In the genomic region with DNA sequence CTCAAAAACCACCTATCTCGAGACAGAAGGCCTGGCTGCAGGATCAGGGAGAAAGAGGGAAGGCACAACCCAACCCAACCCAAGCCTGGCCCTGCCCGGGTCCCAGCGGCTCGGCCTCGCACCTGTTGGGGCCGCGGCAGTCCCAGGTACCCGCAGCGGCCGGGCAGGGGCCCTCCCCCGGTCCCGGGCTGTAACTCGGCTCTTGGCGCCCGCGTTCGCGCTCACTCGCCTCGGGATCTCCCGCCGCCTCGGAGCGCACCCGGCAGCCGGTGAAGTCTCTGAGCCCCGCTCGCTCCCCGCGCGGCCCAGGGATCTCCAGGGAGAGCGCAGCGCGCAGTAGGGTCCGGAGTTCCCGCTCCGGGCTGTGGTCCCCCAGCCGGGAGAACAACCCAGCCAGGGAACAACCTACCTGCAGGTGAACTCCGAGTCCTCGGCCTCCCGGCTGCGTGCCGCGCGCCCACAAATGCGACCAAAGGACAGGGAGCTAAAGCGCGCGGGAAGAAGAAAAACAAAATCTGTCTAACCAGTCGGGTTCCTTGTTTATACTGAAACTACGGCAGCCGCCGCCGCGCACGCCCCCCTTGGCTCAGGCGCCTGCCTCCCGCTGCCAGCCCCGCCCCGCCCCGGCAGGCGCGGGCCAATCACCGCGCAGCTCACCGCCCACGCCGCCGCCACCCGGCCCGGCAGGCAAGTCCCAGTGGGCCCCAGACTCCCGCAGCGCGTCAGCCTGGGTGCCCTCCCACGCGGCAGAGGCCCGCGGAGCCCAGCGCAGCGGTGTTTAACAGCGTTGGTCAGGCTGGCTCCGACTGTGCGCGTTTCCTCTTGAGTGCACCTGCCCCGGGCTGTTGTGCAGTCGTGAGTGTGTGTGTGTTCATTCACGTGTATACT, we compare ENCODE assay signal across 8 cellular contexts. TPM values are rescaled to one million over a fixed set of nuclear protein-coding genes. Genes with fewer than 3 reads are reported as not detected.
DNase-seq lines count a peak whose midpoint lies in the region; ATAC-seq, FAIRE-seq and TF ChIP-seq lines count a peak whose summit lies in the region.

RASGEF1B (minus strand) TSS at position 547 of the 888 bp plus-strand sequence. CDS start 12,399 bp downstream, outside the sequence.

- H3K27ac ChIP-seq in A673 (ENCODE audit: low read depth, low read length, poor library complexity, severe bottlenecking) = peak within 1 kb of the TSS; percentile 71

- peak; percentile 95 for ATAC-seq in GM18907 (IDR thresholded peaks at IDR 0.05; ENCODE audit: unreplicated experiment)
- ATAC-seq in HG03135 (IDR thresholded peaks at IDR 0.05; ENCODE audit: unreplicated experiment) = peak; percentile 93

- BruUV-seq in A673 (replicated peaks; lab: Mats Ljungman, UMichigan) = no TSS peak

- CTCF ChIA-PET in A673 (lab: Charles Lee) = interaction anchor here (0.6 to 1.7 kb wide), 4 partner anchors 217 to 1269 kb away, joined by 3 to 9 read pairs (median 6); no protein-coding TSS in a partner anchor

- no peaks in the 10 kb centered on the region for H3K36me3 ChIP-seq in A673 (ENCODE audit: insufficient read depth, low read length, poor library complexity, severe bottlenecking)

- DNase-seq in A673 (ENCODE audit: low spot score) = peak; percentile 77
- peak; percentile 42 for DNase-seq in NCI-H2196 treated with DMSO at 0.1 percent for 48 hours (lab: John Stamatoyannopoulos, UW; ENCODE audit: unreplicated experiment)
- peak; percentile 83 to 86 (median 86) for DNase-seq in activated CD4-positive, CD25-positive, alpha-beta regulatory T cell (lab: John Stamatoyannopoulos, UW)
- peak; percentile 67 to 91 for DNase-seq in cardiac fibroblast (ENCODE audit: low read depth in 2 of 2)
- peak; percentile 91 for DNase-seq in stimulated activated CD4-positive, alpha-beta T cell treated with anti-CD3 and anti-CD28 coated beads, Interleukin-12 subunit alpha, Interleukin-12 subunit beta, amount 100 ng/mL, for 24 hours (ENCODE audit: low read depth in 2 of 2)

- POLR2A ChIA-PET in A673 (lab: Charles Lee; ENCODE audit: low non-redundant PET) = interaction anchor here (0.6 kb wide), 1 partner anchor 294 kb away, joined by 4 read pairs; no protein-coding TSS in a partner anchor

- H3K4me1 ChIP-seq in A673 (ENCODE audit: insufficient read depth, low read length, poor library complexity, severe bottlenecking) = peaks cover 13% of the 10 kb centered on the region

- FAIRE-seq in islet of Langerhans (lab: Jason Lieb, UNC) = peak; percentile 5

- no peaks in the 10 kb centered on the region for H3K9me3 ChIP-seq in A673 (ENCODE audit: low read depth, low read length, poor library complexity, severe bottlenecking)

- intact Hi-C loops in A673 (cut with micrococcal nuclease; ENCODE audit: unreplicated experiment) = no loop called here

- no peaks in the 10 kb centered on the region for H3K27me3 ChIP-seq in A673 (replicated peaks; ENCODE audit: insufficient read depth, low read depth, low read length, poor library complexity)

- H3K4me3 ChIP-seq in A673 (ENCODE audit: low read depth, low read length, poor library complexity, severe bottlenecking) = peak within 1 kb of the TSS; percentile 69
- peak within 1 kb of the TSS; percentile 62 to 77 for H3K4me3 ChIP-seq in cardiac fibroblast (replicated peaks in 1 of 2; ENCODE audit: low read depth in 2 of 2, low read length in 2 of 2)

- TF ChIP-seq CTCF in A673 (conservative IDR thresholded peaks at IDR 0.05; ENCODE audit: low read depth, low read length) (no peak), cardiac fibroblast (IDR thresholded peaks at IDR 0.05; ENCODE audit: low read depth, low read length) (no peak)

RNA-seq across cellular contexts. Expression of gene RASGEF1B, which starts in this region (rescaled TPM):
- total RNA-seq in A673 (2021) = 6.4 and 8.1 TPM in 2 replicates

Comparison
In these comparisons a context has a peak if more than half of its experiments do, and no peak if none do; other contexts are left out.
1. Peak in every context shown above with its lines: DNase-seq, ATAC-seq, H3K4me3 ChIP-seq and H3K27ac ChIP-seq.